In the genomic region with DNA sequence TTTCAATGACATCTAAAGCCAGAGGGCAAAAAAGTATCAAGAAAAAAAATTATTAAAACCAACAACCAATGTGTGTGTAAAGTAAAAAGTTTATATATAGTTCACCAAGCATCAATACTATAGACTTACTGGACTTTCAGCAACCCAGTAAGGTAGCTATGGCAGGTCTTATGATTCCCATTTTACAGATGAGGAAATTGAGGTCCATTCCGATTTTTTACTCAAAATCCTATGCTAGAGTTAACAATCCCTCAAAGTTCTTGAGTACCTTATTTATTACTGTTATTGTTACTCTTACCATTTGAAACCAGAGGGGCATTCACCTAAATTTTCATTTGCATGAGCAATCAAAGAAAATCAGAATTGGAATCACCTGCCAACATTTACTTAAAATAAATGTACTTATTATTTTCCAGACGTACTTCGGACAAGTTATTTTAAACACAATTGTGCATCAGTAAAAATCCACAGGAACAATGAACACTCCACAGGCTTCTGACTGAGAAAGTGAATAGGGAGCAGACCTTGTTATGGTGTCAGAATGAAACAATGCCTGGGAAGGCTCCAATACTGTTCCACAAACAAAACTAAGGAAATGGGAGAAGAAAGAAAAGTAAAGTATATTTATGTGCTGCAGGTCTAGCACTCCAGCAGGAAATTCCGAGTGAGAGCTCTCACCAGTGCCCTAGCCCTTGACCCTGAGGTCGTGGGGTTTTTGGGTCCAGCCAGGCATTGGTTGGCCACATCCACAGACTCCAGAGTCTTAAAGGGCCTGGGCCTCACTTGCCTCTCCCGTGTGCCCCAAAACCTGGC, we compare ENCODE assay signal across 15 cellular contexts.
"Had no signal": no experiment of that assay in that cellular context is flagged by ENCODE, and none has a peak within 500 bp of the region (broad histone marks: within the 10 kb centered on the region; RNA-seq: fewer than 3 reads in every experiment).

No MANE protein-coding gene starts in this region.

- H3K9me3 ChIP-seq: left lung, thoracic aorta had no signal

- H3K4me3 ChIP-seq: left lung, thoracic aorta had no signal

- H3K36me3 Mint-ChIP-seq: naive B cell had no signal

- H3K27ac Mint-ChIP-seq: naive B cell, progenitor cell of endocrine pancreas had no signal

- H3K27me3 ChIP-seq: left lung had no signal

- H3K4me3 Mint-ChIP-seq: central memory CD8-positive, alpha-beta T cell; naive B cell had no signal

- H3K9me3 Mint-ChIP-seq: central memory CD8-positive, alpha-beta T cell; naive B cell had no signal

- ATAC-seq: activated CD4-positive, CD25-positive, alpha-beta regulatory T cell treated with anti-CD3 and anti-CD28 coated beads, Interleukin-2, amount 50 U/mL, for 24 hours; esophagus mucosa; left lung; stimulated activated naive CD8-positive, alpha-beta T cell treated with anti-CD3 and anti-CD28 coated beads, Interleukin-15, Interleukin-2, amounts not matched to agents 100 U/mL and 50 U/mL, for 24 hours had no signal

- DNase-seq: activated naive CD4-positive, alpha-beta T cell treated with anti-CD3 and anti-CD28 coated beads, Interleukin-2, amount 50 U/mL, for 16 hours; cortex of kidney; glutamatergic neuron; left lung; midbrain; naive B cell; stimulated activated CD4-positive, alpha-beta T cell treated with anti-CD3 and anti-CD28 coated beads, Interleukin-4, amount 100 ng/mL, for 1 hour; stimulated activated CD8-positive, alpha-beta memory T cell treated with anti-CD3 and anti-CD28 coated beads, Interleukin-4, amount 100 ng/mL, for 48 hours; stimulated activated naive CD8-positive, alpha-beta T cell treated with anti-CD3 and anti-CD28 coated beads, Interleukin-15, Interleukin-2, amounts not matched to agents 100 U/mL and 50 U/mL, for 24 hours had no signal

- H3K27me3 Mint-ChIP-seq: central memory CD8-positive, alpha-beta T cell had no signal

- H3K27ac ChIP-seq: thoracic aorta had no signal

- H3K36me3 ChIP-seq: left lung, thoracic aorta had no signal

- FAIRE-seq: urothelium cell line had no signal

- H3K4me1 Mint-ChIP-seq: naive B cell had no signal
